Comparison of ENCODE assay signal across 8 cellular contexts in the genomic region with DNA sequence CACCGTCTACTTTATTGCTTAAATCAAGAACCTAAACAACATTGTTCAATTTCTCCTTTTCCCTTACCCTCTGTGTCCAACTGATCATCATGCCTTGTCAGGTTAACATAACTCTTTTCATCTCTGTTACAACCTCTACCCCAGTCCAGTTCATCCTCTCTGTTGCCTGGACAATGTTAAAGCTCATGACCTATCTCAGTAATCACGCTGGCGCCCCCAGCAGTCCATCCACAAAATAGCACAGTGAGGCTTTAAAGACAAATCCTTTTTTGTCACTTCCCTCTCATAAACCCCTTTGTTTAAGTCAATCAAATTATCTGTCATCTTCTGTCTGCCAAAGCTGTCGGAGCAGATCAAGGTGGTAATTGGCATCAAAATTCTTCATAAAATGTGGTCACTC.
DNase-seq lines count a peak whose midpoint lies in the region; ATAC-seq and TF ChIP-seq lines count a peak whose summit lies in the region.

No MANE protein-coding gene starts in this region.

- TF ChIP-seq CTCF in C4-2B (conservative IDR thresholded peaks at IDR 0.05) (peak; percentile 53), fibroblast of the aortic adventitia (IDR thresholded peaks at IDR 0.05; ENCODE audit: insufficient read depth, low read length) (peak; percentile 59), psoas muscle (IDR thresholded peaks at IDR 0.05) (peak; percentile 25)

- peaks cover 3 to 8% of the 10 kb centered on the region in 2 donors for H3K36me3 ChIP-seq in psoas muscle (ENCODE audit: insufficient read depth in 1 of 2, low read depth in 1 of 2)

- DNase-seq in NCI-H69 (lab: John Stamatoyannopoulos, UW) = peak; percentile 78
- DNase-seq in activated T-cell treated with anti-CD3 and anti-CD28 coated beads for 24 hours (ENCODE audit: low read depth) = peak; percentile 16
- peak; percentile 53 for DNase-seq in fibroblast of the aortic adventitia (ENCODE audit: low read depth)
- peak; percentile 34 to 66 for DNase-seq in psoas muscle
- DNase-seq in NCI-H128 (lab: John Stamatoyannopoulos, UW; ENCODE audit: unreplicated experiment) = no peak

- intact Hi-C loops in psoas muscle (cut with DNase I) = no loop called here

- no peaks in the 10 kb centered on the region for H3K27me3 ChIP-seq in psoas muscle (ENCODE audit: insufficient read depth in 3 of 3, low read length in 2 of 3)

- H3K9me3 ChIP-seq in psoas muscle = no peaks in the 10 kb centered on the region

- H3K4me1 ChIP-seq in psoas muscle = peaks cover 20% of the 10 kb centered on the region

- 76 to 85% (median 76%) methylated on average over 4 of the region's 4 CpGs for whole genome bisulfite sequencing in psoas muscle, 3 donors

- H3K27ac ChIP-seq in C4-2B (no peak overlapping the region), psoas muscle (peak overlapping the region; percentile 39)

- H3K4me3 ChIP-seq in fibroblast of the aortic adventitia (ENCODE audit: low read depth, low read length) (no peak overlapping the region), psoas muscle (no peak overlapping the region)

- ATAC-seq in GM21423 (IDR thresholded peaks at IDR 0.05; ENCODE audit: unreplicated experiment) = peak; percentile 70
- ATAC-seq in psoas muscle = peak; percentile 31 to 73 (median 60)
- no peak for ATAC-seq in GM21526 (IDR thresholded peaks at IDR 0.05; ENCODE audit: low FRiP score, unreplicated experiment)
